ENCODE assay signal across 8 cellular contexts in the genomic region with DNA sequence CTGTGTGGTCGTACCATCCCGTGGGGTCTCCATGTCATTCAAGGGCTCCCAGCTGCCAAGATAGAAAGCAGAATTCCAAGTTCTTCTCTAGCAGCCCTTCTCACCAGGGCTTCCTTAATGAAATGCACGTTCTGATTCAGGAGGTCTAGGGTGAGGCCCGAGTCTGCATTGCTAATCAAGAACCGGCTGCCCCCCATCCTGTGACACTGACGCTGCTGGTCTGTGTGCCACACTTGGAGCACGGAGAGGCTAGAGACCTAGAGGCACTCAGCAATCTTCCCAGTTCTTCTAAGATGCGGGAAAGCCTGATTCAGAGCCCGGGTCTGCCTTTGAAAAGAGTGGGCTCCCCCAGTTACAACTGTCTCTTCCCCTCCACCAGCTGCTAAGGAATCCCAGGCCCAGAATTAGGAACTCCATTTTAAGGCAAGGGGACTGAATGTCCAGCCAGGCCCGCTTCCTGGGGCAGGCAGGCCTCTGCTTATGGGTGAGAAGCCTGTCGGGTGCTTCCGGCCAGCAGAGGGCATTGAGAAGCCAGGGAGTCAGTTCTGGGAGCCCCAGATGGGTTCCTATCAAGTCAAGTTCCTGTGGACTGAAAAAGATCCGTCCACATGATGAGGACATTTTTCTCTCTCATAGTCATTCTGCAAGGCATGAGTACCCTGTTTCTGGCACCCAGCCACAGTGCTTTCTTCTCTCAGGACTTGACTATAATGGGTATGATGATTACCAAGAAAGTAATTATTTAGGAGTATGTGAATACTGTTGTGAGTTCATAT.
DNase-seq lines count a peak whose midpoint lies in the region; ATAC-seq and TF ChIP-seq lines count a peak whose summit lies in the region.

No MANE protein-coding gene starts in this region.

- H3K4me3 Mint-ChIP-seq in brain: no peak overlapping the region
- no peak overlapping the region for H3K4me3 Mint-ChIP-seq in T-helper 17 cell

- no peaks in the 10 kb centered on the region for H3K9me3 ChIP-seq in MG63
- no peaks in the 10 kb centered on the region for H3K9me3 ChIP-seq in stomach
- no peaks in the 10 kb centered on the region for H3K9me3 ChIP-seq in T-helper 17 cell (ENCODE audit: control insufficient read depth, low read length, poor library complexity, severe bottlenecking)

- TF ChIP-seq POLR2A in stomach (IDR thresholded peaks at IDR 0.05) (no peak), GM18505 (IDR thresholded peaks at IDR 0.05; ENCODE audit: borderline replicate concordance, extremely low read depth, insufficient read depth, insufficient read length) (no peak)

- H3K27me3 Mint-ChIP-seq in brain (no peaks in the 10 kb centered on the region), T-helper 17 cell (peaks cover 54% of the 10 kb centered on the region)

- no peak overlapping the region for H3K27ac Mint-ChIP-seq in brain
- no peak overlapping the region for H3K27ac Mint-ChIP-seq in T-helper 17 cell

- no peaks in the 10 kb centered on the region for H3K27me3 ChIP-seq in MG63
- H3K27me3 ChIP-seq in stomach: no peaks in the 10 kb centered on the region

- H3K36me3 Mint-ChIP-seq in brain: peaks cover 26% of the 10 kb centered on the region
- no peaks in the 10 kb centered on the region for H3K36me3 Mint-ChIP-seq in T-helper 17 cell (ENCODE audit: low read depth)

- peaks cover 0 to 13% (median 0%) of the 10 kb centered on the region in 4 donors for H3K4me1 ChIP-seq in stomach

- DNase-seq in DMS79 (lab: John Stamatoyannopoulos, UW) (peak; percentile 5), MG63 (peak; percentile 64), iPS DF 19.7 (ENCODE audit: low read depth, low spot score) (peak; percentile 25), stomach (peak; percentile 81), NK-92 (lab: John Stamatoyannopoulos, UW; ENCODE audit: unreplicated experiment) (no peak), T-helper 17 cell (no peak)

- no peak overlapping the region for H3K4me3 ChIP-seq in MG63
- H3K4me3 ChIP-seq in stomach: no peak overlapping the region

- H3K4me1 Mint-ChIP-seq in brain (no peaks in the 10 kb centered on the region), T-helper 17 cell (peaks cover 10% of the 10 kb centered on the region)

- peaks cover 0 to 5% (median 2%) of the 10 kb centered on the region in 5 experiments for H3K9me3 Mint-ChIP-seq in brain

- 48 to 68% (median 62%) methylated on average over 11 to 13 of the region's 13 CpGs for WGBS in stomach, 5 donors

- intact Hi-C loops in stomach (cut with DNase I; ENCODE audit: low total_unique reads): loop anchor here (10.0 kb wide), 1 partner anchor 307 kb away; no protein-coding TSS in a partner anchor

- no peaks in the 10 kb centered on the region for H3K36me3 ChIP-seq in MG63
- H3K36me3 ChIP-seq in stomach: peaks cover 0 to 3% (median 0%) of the 10 kb centered on the region in 4 donors

- TF ChIP-seq CTCF in brain (conservative IDR thresholded peaks at IDR 0.05): peak; percentile 52 to 53
- peak in 5 of 7 experiments; percentile 33 to 68 (median 35) for TF ChIP-seq CTCF in stomach (IDR thresholded peaks at IDR 0.05)

- no peak overlapping the region for H3K27ac ChIP-seq in stomach

- ATAC-seq in GM18505 (IDR thresholded peaks at IDR 0.05; ENCODE audit: unreplicated experiment) (no peak), T-helper 17 cell (no peak)

- no peak for TF ChIP-seq EP300 in stomach (IDR thresholded peaks at IDR 0.05)

Comparison
In these comparisons a context has a peak if more than half of its experiments do, and no peak if none do; other contexts are left out.
1. DNase-seq: peak in DMS79 (single experiment), MG63 (single experiment), iPS DF 19.7 (single experiment) and stomach (single experiment); none in NK-92 (single experiment) and T-helper 17 cell (0 of 3).